Comparison of ENCODE assay signal across 8 cellular contexts in the genomic region with DNA sequence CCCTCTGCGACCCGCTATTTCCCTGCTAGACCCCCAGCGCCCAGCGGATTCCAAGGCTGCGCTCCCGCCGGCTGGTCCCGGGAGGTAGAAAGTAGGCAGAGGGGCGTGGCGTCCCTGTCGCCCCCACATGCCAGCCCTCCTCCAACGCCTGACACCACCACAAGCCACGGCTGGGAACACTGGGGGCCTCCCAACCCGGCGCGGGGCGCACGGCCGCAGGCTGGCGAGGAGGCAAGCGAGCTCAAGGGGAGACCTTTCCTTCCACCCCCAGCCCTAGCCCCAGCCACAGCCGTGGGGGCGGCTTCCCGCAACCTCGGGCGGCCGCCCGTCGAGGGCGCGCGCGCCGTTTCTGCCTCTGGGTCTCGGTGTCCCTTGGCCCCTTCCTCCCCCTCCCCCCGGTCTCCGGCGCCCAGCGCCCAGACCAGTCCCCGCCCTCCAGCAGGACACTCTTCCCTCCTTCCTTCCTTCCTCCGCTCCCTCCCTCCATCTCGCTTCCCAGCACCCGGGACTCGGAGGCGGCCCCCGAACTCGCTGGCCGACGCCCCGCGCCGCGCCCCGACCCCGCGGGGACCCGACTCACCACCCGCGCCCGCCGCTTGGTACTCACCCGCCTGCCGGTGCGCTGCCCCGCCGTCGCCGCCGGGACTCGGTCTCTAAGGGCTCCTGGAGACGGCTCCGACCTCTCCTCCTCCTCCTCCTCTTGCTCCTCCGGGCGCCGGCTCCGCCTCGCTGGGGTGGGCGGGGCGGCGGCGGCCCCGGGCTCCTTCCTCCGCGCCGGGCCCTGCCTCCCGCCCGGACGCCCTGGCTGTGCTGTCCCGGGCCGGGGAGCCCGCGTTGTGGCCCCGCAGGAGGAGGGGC. TPM values are rescaled to one million over a fixed set of nuclear protein-coding genes. Genes with fewer than 3 reads are reported as not detected.
DNase-seq lines count a peak whose midpoint lies in the region; ATAC-seq and TF ChIP-seq lines count a peak whose summit lies in the region.

A gene (minus strand): TSS at position 731 of the 858 bp plus-strand sequence. CDS start 125,781 bp downstream, outside the sequence.

- peak within 1 kb of the TSS; percentile 90 for H3K4me2 ChIP-seq in mesenchymal stem cell (ENCODE audit: low read length, poor library complexity, severe bottlenecking)

- H3K36me3 ChIP-seq in mesenchymal stem cell (ENCODE audit: control insufficient read depth in 1 of 2, insufficient read depth in 2 of 2, low read depth in 1 of 2, low read length in 2 of 2): peaks cover 0 to 10% of the 10 kb centered on the region in 2 experiments

- no peak for TF ChIP-seq CTCF in GM10266 (IDR thresholded peaks at IDR 0.05; ENCODE audit: control insufficient read depth, insufficient read depth, low read depth, missing control alignments)
- TF ChIP-seq CTCF in activated B cell treated with CpG ODN at 0.5 μM for 24 hours (IDR thresholded peaks at IDR 0.05): no peak
- TF ChIP-seq CTCF in epithelial cell of proximal tubule (conservative IDR thresholded peaks at IDR 0.05; ENCODE audit: low read depth, low read length): no peak

- no peaks in the 10 kb centered on the region for H3K9me3 Mint-ChIP-seq in activated B cell treated with CpG ODN at 0.5 μM for 24 hours

- H3K27ac ChIP-seq in mesenchymal stem cell (ENCODE audit: low read length, poor library complexity, severe bottlenecking): peak within 1 kb of the TSS; percentile 90
- no peak within 1 kb of the TSS for H3K27ac ChIP-seq in substantia nigra (ENCODE audit: low read depth, low read length, poor library complexity, severe bottlenecking)

- intact Hi-C loops in activated B cell treated with CpG ODN at 0.5 μM for 24 hours (cut with micrococcal nuclease): no loop called here

- H3K4me3 ChIP-seq in epithelial cell of proximal tubule (ENCODE audit: low read depth, low read length) (peak within 1 kb of the TSS; percentile 87), mesenchymal stem cell (ENCODE audit: insufficient read depth in 1 of 2, low read depth in 1 of 2, low read length in 2 of 2) (peak within 1 kb of the TSS; percentile 84 to 88)

- peak within 1 kb of the TSS; percentile 21 for H2AFZ ChIP-seq in mesenchymal stem cell (ENCODE audit: low read depth, low read length)

- H3K18ac ChIP-seq in mesenchymal stem cell (ENCODE audit: low read depth in 1 of 2, low read length in 2 of 2): peak within 1 kb of the TSS; percentile 93 to 98

- peak within 1 kb of the TSS; percentile 80 to 90 for H3K4ac ChIP-seq in mesenchymal stem cell (ENCODE audit: low read depth in 1 of 2, low read length in 2 of 2)

- peak within 1 kb of the TSS; percentile 98 for H2BK120ac ChIP-seq in mesenchymal stem cell (ENCODE audit: low read depth, low read length)

- H3K9me3 ChIP-seq in mesenchymal stem cell (ENCODE audit: control insufficient read depth, low read length): no peaks in the 10 kb centered on the region

- peak within 1 kb of the TSS; percentile 63 to 80 for H3K14ac ChIP-seq in mesenchymal stem cell (ENCODE audit: low read length in 2 of 2)

- peaks cover 11% of the 10 kb centered on the region for H3K4me1 ChIP-seq in mesenchymal stem cell (ENCODE audit: control insufficient read depth, insufficient read depth, low read depth, low read length)

- no peak within 1 kb of the TSS for H3K27ac Mint-ChIP-seq in activated B cell treated with CpG ODN at 0.5 μM for 24 hours

- peak within 1 kb of the TSS; percentile 97 for H4K8ac ChIP-seq in mesenchymal stem cell (ENCODE audit: low read length)

- H2BK12ac ChIP-seq in mesenchymal stem cell (ENCODE audit: low read length in 2 of 2): peak within 1 kb of the TSS; percentile 87 to 89

- peak within 1 kb of the TSS; percentile 98 for H4K91ac ChIP-seq in mesenchymal stem cell (ENCODE audit: low read length)

- peak within 1 kb of the TSS; percentile 100 for H2BK15ac ChIP-seq in mesenchymal stem cell (ENCODE audit: low read depth, poor library complexity, severe bottlenecking)

- peak within 1 kb of the TSS; percentile 99 for H2BK5ac ChIP-seq in mesenchymal stem cell (ENCODE audit: low read depth, low read length, poor library complexity, severe bottlenecking)

- H3K27me3 Mint-ChIP-seq in activated B cell treated with CpG ODN at 0.5 μM for 24 hours: peaks cover 46% of the 10 kb centered on the region

- WGBS in mesenchymal stem cell: under 1% methylated on average over 76 of the region's 93 CpGs

- H3K27me3 ChIP-seq in mesenchymal stem cell (ENCODE audit: control insufficient read depth in 1 of 2, insufficient read depth in 1 of 2, low read length in 2 of 2): no peaks in the 10 kb centered on the region

- peak within 1 kb of the TSS; percentile 99 for H3K9ac ChIP-seq in mesenchymal stem cell (ENCODE audit: low read length)

- POLR2A ChIA-PET in activated B cell treated with CpG ODN at 0.5 μM for 24 hours (lab: Charles Lee): no interaction called here

- peak within 1 kb of the TSS; percentile 54 for H2AK5ac ChIP-seq in mesenchymal stem cell (ENCODE audit: low read length, severe bottlenecking)

- ATAC-seq in activated B cell treated with CpG ODN at 0.5 μM for 24 hours (ENCODE audit: low read depth): no peak

- peak; percentile 55 for DNase-seq in 8988T
- DNase-seq in GM10266 (ENCODE audit: extremely low spot score): peak; percentile 78
- peak; percentile 82 for DNase-seq in HT1080 (ENCODE audit: low read depth)
- peak; percentile 17 for DNase-seq in activated B cell treated with CpG ODN at 0.5 μM for 24 hours
- no peak for DNase-seq in epithelial cell of proximal tubule (ENCODE audit: low read depth)
- peak; percentile 87 for DNase-seq in mesenchymal stem cell
- peak in 32 of 49 donors; percentile 7 to 76 (median 33) for DNase-seq in substantia nigra (lab: John Stamatoyannopoulos, UW)
- DNase-seq in effector CD4-positive, alpha-beta T cell: no peak

- no peaks in the 10 kb centered on the region for H3K36me3 Mint-ChIP-seq in activated B cell treated with CpG ODN at 0.5 μM for 24 hours (ENCODE audit: low read depth)

- peaks cover 4% of the 10 kb centered on the region for H3K79me1 ChIP-seq in mesenchymal stem cell (replicated peaks; ENCODE audit: low read length, poor library complexity, severe bottlenecking)

- peak within 1 kb of the TSS; percentile 63 for H3K4me3 Mint-ChIP-seq in activated B cell treated with CpG ODN at 0.5 μM for 24 hours

- H3K4me1 Mint-ChIP-seq in activated B cell treated with CpG ODN at 0.5 μM for 24 hours: peaks cover 16% of the 10 kb centered on the region

- H3K23ac ChIP-seq in mesenchymal stem cell (ENCODE audit: low read length in 2 of 2): peak within 1 kb of the TSS in 1 of 2 experiments; percentile 97

- CTCF ChIA-PET in activated B cell treated with CpG ODN at 0.5 μM for 24 hours (lab: Charles Lee): no interaction called here

RNA-seq across cellular contexts. Expression of the gene that starts here (rescaled TPM):
- 115 and 144 TPM in 2 replicates for total RNA-seq in HT1080 (2014; rRNA removed; shearing (Covaris generic))
- polyA plus RNA-seq in HT1080 (2015; cell fraction: cytosol; rRNA removed): 145 and 181 TPM in 2 replicates
- polyA plus RNA-seq in HT1080 (2015; cell fraction: nucleus; rRNA removed): 71.5 and 78.6 TPM in 2 replicates
- not detected in 2 replicates for total RNA-seq in activated B cell treated with CpG ODN at 0.5 μM for 24 hours
- 67.1 and 95.4 TPM in 2 replicates for total RNA-seq in epithelial cell of proximal tubule
- polyA plus RNA-seq in mesenchymal stem cell (2013, experiment 1 of 2): 110 TPM
- polyA plus RNA-seq in mesenchymal stem cell (2013, experiment 2 of 2): 106 TPM

Comparison
In these comparisons a context has a peak if more than half of its experiments do, and no peak if none do; other contexts are left out.
1. RNA of the gene that starts here (total RNA-seq): 115 to 144 TPM in HT1080 and 67.1 to 95.4 TPM in epithelial cell of proximal tubule; not detected in activated B cell treated with CpG ODN at 0.5 μM for 24 hours; every median in the first group is over 10 times any median in the second.
2. Peak in DNase-seq in activated B cell treated with CpG ODN at 0.5 μM for 24 hours; RNA of the gene not detected or under 1 TPM.
3. DNase-seq: peak in 8988T (single experiment), GM10266 (single experiment), HT1080 (single experiment), mesenchymal stem cell (single experiment) and substantia nigra (32 of 49); none in epithelial cell of proximal tubule (single experiment) and effector CD4-positive, alpha-beta T cell (single experiment).